In genomic region chr10:17262502-17262901, GRCh38 we compare ENCODE assay signal across 31 cellular contexts.
"Had no signal": no experiment of that assay in that cellular context is flagged by ENCODE, and none has a peak within 500 bp of the region (broad histone marks: within the 10 kb centered on the region; RNA-seq: fewer than 3 reads in every experiment).

No MANE protein-coding gene starts in this region.

- FAIRE-seq: astrocyte, bronchial epithelial cell had no signal

- H3K4me1 ChIP-seq: gastrocnemius medialis had no signal

- H3K27me3 ChIP-seq: brain microvascular endothelial cell, foreskin keratinocyte, gastrocnemius medialis had no signal

- H3K4me3 ChIP-seq: coronary artery, dorsolateral prefrontal cortex, esophagus muscularis mucosa, gastrocnemius medialis, heart left ventricle had no signal

- DNase-seq: activated B cell treated with CpG ODN at 0.5 μM for 24 hours; activated CD4-positive, alpha-beta memory T cell treated with anti-CD3 and anti-CD28 coated beads for 36 hours; activated CD4-positive, alpha-beta T cell treated with anti-CD3 and anti-CD28 coated beads for 48 hours; activated CD4-positive, alpha-beta T cell treated with anti-CD3 and anti-CD28 coated beads, Interleukin-2, amount 50 U/mL, for 1 hour; activated CD8-positive, alpha-beta memory T cell treated with anti-CD3 and anti-CD28 coated beads, Interleukin-2, amount 50 U/mL, for 48 hours; activated gamma-delta T cell; activated naive CD4-positive, alpha-beta T cell; activated naive CD4-positive, alpha-beta T cell treated with anti-CD3 and anti-CD28 coated beads, Interleukin-2, amount 10 ng/mL, durations not matched to agents 7 days and 5 days; activated naive CD8-positive, alpha-beta T cell treated with anti-CD3 and anti-CD28 coated beads, Interleukin-2, amount 10 ng/mL, durations not matched to agents 7 days and 5 days; activated T-cell treated with anti-CD3 and anti-CD28 coated beads for 4 hours; activated T-cell treated with anti-CD3 and anti-CD28 coated beads, Interleukin-2, amount 50 U/mL, for 24 hours; activated T-cell treated with anti-CD3 and anti-CD28 coated beads, Interleukin-2, amount 50 U/mL, for 72 hours; amniotic stem cell; anterior cingulate cortex; brain microvascular endothelial cell; dorsolateral prefrontal cortex; effector memory CD4-positive, alpha-beta T cell; endodermal cell; foreskin keratinocyte; gastrocnemius medialis; glutamatergic neuron; heart left ventricle; T-helper 17 cell; T1000; WERI-Rb-1 had no signal

- H3K36me3 ChIP-seq: brain microvascular endothelial cell, esophagus muscularis mucosa, gastrocnemius medialis, heart left ventricle, WERI-Rb-1 had no signal

- ATAC-seq: activated CD4-positive, CD25-positive, alpha-beta regulatory T cell treated with anti-CD3 and anti-CD28 coated beads, Interleukin-2, amount 50 U/mL, for 24 hours; activated naive CD4-positive, alpha-beta T cell treated with anti-CD3 and anti-CD28 coated beads, Interleukin-2, amount 50 U/mL, for 72 hours; activated T-cell treated with anti-CD3 and anti-CD28 coated beads, Interleukin-2, amount 50 U/mL, for 72 hours; foreskin keratinocyte; gastrocnemius medialis; heart left ventricle; T-helper 17 cell had no signal

- H3K27ac ChIP-seq: brain microvascular endothelial cell, coronary artery, dorsolateral prefrontal cortex, esophagus muscularis mucosa, foreskin keratinocyte, gastrocnemius medialis, heart left ventricle, WERI-Rb-1 had no signal
